Comparison of ENCODE assay signal across 8 cellular contexts in the genomic region with DNA sequence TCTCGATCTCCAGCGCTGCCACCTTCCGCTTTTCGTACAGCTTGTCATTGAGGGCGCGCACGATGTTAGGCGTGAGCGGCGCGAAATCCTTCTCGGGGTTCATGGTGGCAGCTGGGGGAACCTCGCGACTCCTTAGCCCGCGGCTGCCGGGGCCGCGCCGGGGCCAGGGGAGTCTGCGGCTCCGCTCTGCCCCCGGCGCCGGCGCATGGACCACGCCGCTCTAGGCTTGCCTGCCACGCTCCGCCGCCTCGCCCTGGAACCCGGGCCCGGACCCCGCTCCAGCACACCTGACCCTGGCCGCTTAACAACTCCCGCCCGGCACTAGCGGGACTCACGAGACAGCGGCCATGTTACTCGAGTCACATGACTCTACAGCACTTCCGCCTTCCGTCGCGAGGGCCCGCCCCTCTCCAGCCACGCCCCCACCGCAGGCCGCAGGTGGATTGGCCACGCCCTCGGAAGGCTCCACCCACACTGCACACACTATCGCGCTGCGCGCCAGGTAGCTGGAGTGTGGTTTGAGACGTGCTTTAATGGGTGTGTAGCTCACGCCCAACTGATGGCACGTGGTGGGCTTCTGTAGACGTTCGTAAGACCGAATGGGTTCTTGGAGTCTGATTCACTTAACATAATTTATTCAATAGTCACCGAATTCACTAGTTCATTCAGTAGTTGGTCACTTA. TPM values are rescaled to one million over a fixed set of nuclear protein-coding genes. Genes with fewer than 3 reads are reported as not detected.
A peak's percentile ranks its signal among the peaks of the same experiment; 100 is the strongest.
DNase-seq lines count a peak whose midpoint lies in the region; ATAC-seq and TF ChIP-seq lines count a peak whose summit lies in the region.

A gene (minus strand): TSS at position 361 of the 683 bp plus-strand sequence. CDS start 258 bp downstream, at position 103.

- H3K9ac ChIP-seq in mucosa of stomach (ENCODE audit: low read length): peak within 1 kb of the TSS; percentile 86

- peaks cover 10% of the 10 kb centered on the region; the same call in 1 of the 2 replicates for H3K36me3 ChIP-seq in PC-9 (ENCODE audit: low read depth)
- peaks cover 0 to 1% of the 10 kb centered on the region in 2 donors for H3K36me3 ChIP-seq in esophagus (ENCODE audit: control insufficient read depth in 2 of 2, insufficient read depth in 2 of 2, low read length in 1 of 2)
- no peaks in the 10 kb centered on the region for H3K36me3 ChIP-seq in mucosa of stomach (ENCODE audit: control insufficient read depth, insufficient read depth, low read length)

- no peaks in the 10 kb centered on the region for H3K9me3 ChIP-seq in PC-9 (ENCODE audit: insufficient read depth, low read depth)
- peaks cover 0 to 6% of the 10 kb centered on the region in 2 donors for H3K9me3 ChIP-seq in esophagus (ENCODE audit: control insufficient read depth in 2 of 2, insufficient read depth in 1 of 2, low read depth in 1 of 2, low read length in 1 of 2)
- H3K9me3 ChIP-seq in mucosa of stomach (ENCODE audit: control insufficient read depth, low read length): no peaks in the 10 kb centered on the region

- H2AFZ ChIP-seq in PC-9: peak within 1 kb of the TSS; percentile 78

- peak within 1 kb of the TSS; percentile 16; the same call in 1 of the 2 replicates for H3K27ac ChIP-seq in PC-9
- H3K27ac ChIP-seq in esophagus (ENCODE audit: low read depth in 2 of 2, low read length in 1 of 2): peak within 1 kb of the TSS in 1 of 2 donors; percentile 59

- peak; percentile 88 for DNase-seq in DMS153 treated with DMSO at 0.1 percent for 48 hours (lab: John Stamatoyannopoulos, UW; ENCODE audit: unreplicated experiment)
- peak; percentile 95 for DNase-seq in KBM-7
- peak; percentile 84 to 97 for DNase-seq in PC-9
- DNase-seq in activated T-cell treated with anti-CD3 and anti-CD28 coated beads, Interleukin-2, amount 50 U/mL, for 1 hour: peak; percentile 99
- peak; percentile 91 to 96 for DNase-seq in stimulated activated CD8-positive, alpha-beta memory T cell treated with anti-CD3 and anti-CD28 coated beads, Interleukin-7, amount 100 ng/mL, for 1 hour (ENCODE audit: low read depth in 2 of 2)

- H3K4me2 ChIP-seq in PC-9: peak within 1 kb of the TSS; percentile 97

- H3K27me3 ChIP-seq in PC-9 (ENCODE audit: insufficient read depth, low read depth): no peaks in the 10 kb centered on the region
- no peaks in the 10 kb centered on the region for H3K27me3 ChIP-seq in esophagus (ENCODE audit: control insufficient read depth in 1 of 2, insufficient read depth in 2 of 2, low read length in 2 of 2)
- H3K27me3 ChIP-seq in mucosa of stomach (ENCODE audit: control insufficient read depth, insufficient read depth, low read length): no peaks in the 10 kb centered on the region

- H3K9me2 ChIP-seq in PC-9 (ENCODE audit: insufficient read depth): no peaks in the 10 kb centered on the region

- POLR2A ChIA-PET in PC-9 (lab: Charles Lee; ENCODE audit: unreplicated experiment): interaction anchor here (0.5 to 0.6 kb wide), 3 partner anchors 28 to 581 kb away, joined by 3 to 18 read pairs (median 3); no protein-coding TSS in a partner anchor

- H3K4me1 ChIP-seq in PC-9 (replicated peaks; ENCODE audit: insufficient read depth) (peaks cover 5% of the 10 kb centered on the region; the same call in 1 of the 2 replicates), esophagus (ENCODE audit: control insufficient read depth in 2 of 2, insufficient read depth in 2 of 2, low read length in 1 of 2) (peaks cover 0 to 5% of the 10 kb centered on the region in 2 donors), mucosa of stomach (ENCODE audit: control insufficient read depth, insufficient read depth, low read length) (no peaks in the 10 kb centered on the region)

- intact Hi-C loops in PC-9 (cut with micrococcal nuclease; ENCODE audit: unreplicated experiment): no loop called here

- 0 to 1% methylated on average over 61 to 63 of the region's 63 CpGs for WGBS in esophagus, 2 donors

- H3K4me3 ChIP-seq in PC-9 (peak within 1 kb of the TSS; percentile 71), esophagus (ENCODE audit: low read depth in 1 of 2, low read length in 2 of 2) (peak within 1 kb of the TSS; percentile 77 to 90), mucosa of stomach (ENCODE audit: low read length) (peak within 1 kb of the TSS; percentile 88)

- CTCF ChIA-PET in PC-9 (lab: Charles Lee): no interaction called here

- peak; percentile 92 for ATAC-seq in GM21717 (IDR thresholded peaks at IDR 0.05; ENCODE audit: unreplicated experiment)

- H3K79me2 ChIP-seq in PC-9 (ENCODE audit: low read depth): peaks cover 45% of the 10 kb centered on the region

- H3F3A ChIP-seq in PC-9 (ENCODE audit: insufficient read depth, low read depth): peaks cover 5% of the 10 kb centered on the region; the same call in 1 of the 2 replicates

- in situ Hi-C loops in KBM-7 (cut with MboI; ENCODE audit: low pct_unique_long_range_greater_than_20kb, low sequenced_read_pairs): no loop called here

- no TSS peak for BruUV-seq in PC-9 (replicated peaks; lab: Mats Ljungman, UMichigan)

- no peaks in the 10 kb centered on the region for H4K20me1 ChIP-seq in PC-9 (ENCODE audit: insufficient read depth)

- no peak for TF ChIP-seq CTCF in PC-9 (conservative IDR thresholded peaks at IDR 0.05)

RNA-seq across cellular contexts. Expression of the gene that starts here (rescaled TPM):
- total RNA-seq in PC-9 (2021): 44.5 and 46.8 TPM in 2 replicates
- 10 to 100 TPM; 24.8 to 31.3 TPM for polyA plus RNA-seq in esophagus
